In genomic region chr10:64396105-64396504, GRCh38 we compare ENCODE assay signal across 20 cellular contexts.
DNase-seq lines count a peak whose midpoint lies in the region; ATAC-seq and TF ChIP-seq lines count a peak whose summit lies in the region.
"Had no signal": no experiment of that assay in that cellular context is flagged by ENCODE, and none has a peak within 500 bp of the region (broad histone marks: within the 10 kb centered on the region; RNA-seq: fewer than 3 reads in every experiment).

No MANE protein-coding gene starts in this region.

- H3K9me3 Mint-ChIP-seq in stimulated activated naive B cell treated with anti-CD40 and anti-IgM and Interleukin-4, amounts not matched to agents 10 μg/mL and 1 μg/mL and 100 μg/mL, for 72 hours: peaks cover 0 to 2% of the 10 kb centered on the region in 2 donors
- H3K9me3 Mint-ChIP-seq: central memory CD8-positive, alpha-beta T cell had no signal

- H3K36me3 ChIP-seq in brain microvascular endothelial cell (replicated peaks): no peaks in the 10 kb centered on the region
- H3K36me3 ChIP-seq in kidney epithelial cell (ENCODE audit: control insufficient read depth, insufficient read depth, low read length): no peaks in the 10 kb centered on the region
- H3K36me3 ChIP-seq: sigmoid colon had no signal

- no peak overlapping the region for H3K27ac Mint-ChIP-seq in stimulated activated naive B cell treated with anti-CD40 and anti-IgM and Interleukin-4, amounts not matched to agents 10 μg/mL and 1 μg/mL and 100 μg/mL, for 72 hours
- H3K27ac Mint-ChIP-seq: activated CD8-positive, alpha-beta T cell treated with anti-CD3 and anti-CD28 coated beads for 36 hours; immature natural killer cell; naive thymus-derived CD4-positive, alpha-beta T cell had no signal

- H3K27me3 ChIP-seq in brain microvascular endothelial cell (replicated peaks): no peaks in the 10 kb centered on the region
- no peaks in the 10 kb centered on the region for H3K27me3 ChIP-seq in kidney epithelial cell (ENCODE audit: control insufficient read depth, insufficient read depth, low read length)
- H3K27me3 ChIP-seq: sigmoid colon had no signal

- in situ Hi-C loops in brain microvascular endothelial cell (cut with HindIII; ENCODE audit: low pct_ligation_motif_present, low sequenced_read_pairs): no loop called here

- no peaks in the 10 kb centered on the region for H3K27me3 Mint-ChIP-seq in stimulated activated naive B cell treated with anti-CD40 and anti-IgM and Interleukin-4, amounts not matched to agents 10 μg/mL and 1 μg/mL and 100 μg/mL, for 72 hours
- H3K27me3 Mint-ChIP-seq: activated CD8-positive, alpha-beta T cell treated with anti-CD3 and anti-CD28 coated beads for 36 hours; central memory CD8-positive, alpha-beta T cell; naive thymus-derived CD4-positive, alpha-beta T cell had no signal

- no peak overlapping the region for H3K27ac ChIP-seq in brain microvascular endothelial cell
- H3K27ac ChIP-seq: sigmoid colon had no signal

- no peak for TF ChIP-seq CTCF in brain microvascular endothelial cell (IDR thresholded peaks at IDR 0.05; ENCODE audit: low read depth, low read length, missing control alignments)
- TF ChIP-seq CTCF in kidney epithelial cell (IDR thresholded peaks at IDR 0.05; ENCODE audit: insufficient read depth, low read length, poor library complexity, severe bottlenecking): no peak

- H3K4me3 Mint-ChIP-seq in stimulated activated naive B cell treated with anti-CD40 and anti-IgM and Interleukin-4, amounts not matched to agents 10 μg/mL and 1 μg/mL and 100 μg/mL, for 72 hours: no peak overlapping the region
- H3K4me3 Mint-ChIP-seq: activated CD8-positive, alpha-beta T cell treated with anti-CD3 and anti-CD28 coated beads for 36 hours; central memory CD8-positive, alpha-beta T cell; immature natural killer cell; naive thymus-derived CD4-positive, alpha-beta T cell had no signal

- H3K4me1 Mint-ChIP-seq in stimulated activated naive B cell treated with anti-CD40 and anti-IgM and Interleukin-4, amounts not matched to agents 10 μg/mL and 1 μg/mL and 100 μg/mL, for 72 hours: no peaks in the 10 kb centered on the region
- H3K4me1 Mint-ChIP-seq: central memory CD8-positive, alpha-beta T cell; immature natural killer cell; naive thymus-derived CD4-positive, alpha-beta T cell had no signal

- ATAC-seq in stimulated activated naive B cell treated with anti-CD40 and anti-IgM and Interleukin-4, amounts not matched to agents 10 μg/mL and 1 μg/mL and 100 μg/mL, for 72 hours (replicated peaks): no peak
- ATAC-seq: activated CD8-positive, alpha-beta T cell treated with anti-CD3 and anti-CD28 coated beads for 36 hours; esophagus mucosa; naive thymus-derived CD4-positive, alpha-beta T cell; Panc1 had no signal

- DNase-seq in DMS53 (lab: John Stamatoyannopoulos, UW) (peak; percentile 6), DMS53 treated with DMSO at 0.1 percent for 48 hours (lab: John Stamatoyannopoulos, UW; ENCODE audit: unreplicated experiment) (no peak), brain microvascular endothelial cell (peak; percentile 53), kidney epithelial cell (ENCODE audit: low read depth) (peak; percentile 31), SW480 (ENCODE audit: low spot score) (no peak), NCI-H2107 (lab: John Stamatoyannopoulos, UW) (no peak)
- DNase-seq in stimulated activated naive B cell treated with anti-CD40 and anti-IgM and Interleukin-4, amounts not matched to agents 10 μg/mL and 1 μg/mL and 100 μg/mL, for 72 hours: no peak
- DNase-seq in stimulated activated CD4-positive, alpha-beta T cell treated with anti-CD3 and anti-CD28 coated beads, Interleukin-15, amount 100 ng/mL, for 24 hours: no peak
- DNase-seq: 8988T; activated CD8-positive, alpha-beta T cell treated with anti-CD3 and anti-CD28 coated beads for 36 hours; activated gamma-delta T cell; DMS 273 treated with DMSO at 0.1 percent for 48 hours; immature natural killer cell; naive thymus-derived CD4-positive, alpha-beta T cell; NCI-H1092; NCI-H446; sigmoid colon had no signal

- H3K4me3 ChIP-seq in brain microvascular endothelial cell (ENCODE audit: low read depth, low read length): no peak overlapping the region
- no peak overlapping the region for H3K4me3 ChIP-seq in kidney epithelial cell (ENCODE audit: low read depth, low read length)
- H3K4me3 ChIP-seq: sigmoid colon had no signal

- H3K36me3 Mint-ChIP-seq in stimulated activated naive B cell treated with anti-CD40 and anti-IgM and Interleukin-4, amounts not matched to agents 10 μg/mL and 1 μg/mL and 100 μg/mL, for 72 hours: no peaks in the 10 kb centered on the region
- H3K36me3 Mint-ChIP-seq: immature natural killer cell; naive thymus-derived CD4-positive, alpha-beta T cell had no signal

Comparison
In these comparisons a context has a peak if more than half of its experiments do, and no peak if none do; other contexts are left out.
1. DNase-seq: peak in DMS53 (single experiment), brain microvascular endothelial cell (single experiment) and kidney epithelial cell (single experiment); none in DMS53 treated with DMSO at 0.1 percent for 48 hours (single experiment), SW480 (single experiment), NCI-H2107 (single experiment), stimulated activated naive B cell treated with anti-CD40 and anti-IgM and Interleukin-4, amounts not matched to agents 10 μg/mL and 1 μg/mL and 100 μg/mL, for 72 hours (single experiment) and stimulated activated CD4-positive, alpha-beta T cell treated with anti-CD3 and anti-CD28 coated beads, Interleukin-15, amount 100 ng/mL, for 24 hours (single experiment).